ENCODE assay signal across 30 cellular contexts in the genomic region with DNA sequence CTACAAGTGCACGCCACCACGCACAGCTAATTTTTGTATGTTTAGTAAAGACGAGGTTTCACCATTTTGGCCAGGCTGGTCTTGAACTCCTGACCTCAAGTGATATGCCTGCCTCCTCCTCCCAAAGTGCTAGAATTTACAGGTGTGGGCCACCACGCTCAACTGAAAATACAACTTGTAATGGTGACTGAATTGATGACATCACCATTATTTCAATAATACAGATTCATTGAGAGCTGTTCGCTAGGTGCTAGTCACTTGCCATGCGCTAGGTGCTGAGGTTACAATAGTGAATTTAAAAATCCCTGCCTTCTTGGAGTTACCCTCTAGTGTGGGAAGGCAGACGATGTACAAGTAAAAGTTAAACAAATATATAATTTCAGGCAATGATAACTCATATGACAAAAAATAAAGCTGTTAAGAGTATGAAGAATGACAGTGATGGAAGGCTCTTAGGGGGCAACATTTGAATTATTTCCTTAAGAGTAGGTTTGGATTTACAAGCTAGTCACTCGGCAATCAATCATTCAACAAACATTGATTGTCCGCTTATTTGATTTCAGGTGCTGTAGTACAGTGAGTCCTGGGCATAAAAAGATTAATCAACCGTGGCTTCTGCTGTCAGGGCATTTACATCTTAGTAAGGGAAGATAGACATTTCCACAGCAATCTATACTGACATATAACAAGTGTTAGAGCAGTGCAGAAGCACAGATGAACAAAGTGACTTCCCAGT.
"Had no signal": no experiment of that assay in that cellular context is flagged by ENCODE, and none has a peak within 500 bp of the region (broad histone marks: within the 10 kb centered on the region; RNA-seq: fewer than 3 reads in every experiment).

No MANE protein-coding gene starts in this region.

- H3K4me1 ChIP-seq: ascending aorta had no signal

- H3K9me3 ChIP-seq: ascending aorta had no signal

- H3K4me3 Mint-ChIP-seq: activated CD8-positive, alpha-beta T cell treated with anti-CD3 and anti-CD28 coated beads for 36 hours; activated naive CD4-positive, alpha-beta T cell treated with anti-CD3 and anti-CD28 coated beads, Interleukin-2, amount 50 U/mL, for 24 hours; activated naive CD8-positive, alpha-beta T cell treated with anti-CD3 and anti-CD28 coated beads, Interleukin-2, amount 10 ng/mL, durations not matched to agents 7 days and 5 days; activated T-cell treated with anti-CD3 and anti-CD28 coated beads, Interleukin-2, amount 50 U/mL, for 72 hours; activated T-helper 17 cell treated with anti-CD3 and anti-CD28 coated beads, Interleukin-2, amount 50 U/mL, for 72 hours; central memory CD8-positive, alpha-beta T cell had no signal

- H3K4me1 Mint-ChIP-seq: activated naive CD4-positive, alpha-beta T cell treated with anti-CD3 and anti-CD28 coated beads, Interleukin-2, amount 50 U/mL, for 24 hours; activated T-helper 17 cell treated with anti-CD3 and anti-CD28 coated beads, Interleukin-2, amount 50 U/mL, for 72 hours; central memory CD8-positive, alpha-beta T cell had no signal

- H3K27me3 ChIP-seq: ascending aorta had no signal

- H3K36me3 ChIP-seq: ascending aorta, cardiac muscle cell, WERI-Rb-1 had no signal

- H3K27ac ChIP-seq: ascending aorta, cardiac muscle cell, RWPE1, WERI-Rb-1 had no signal

- H3K4me3 ChIP-seq: ascending aorta, cardiac muscle cell had no signal

- FAIRE-seq: RCC 7860 had no signal

- ATAC-seq: activated CD8-positive, alpha-beta T cell treated with anti-CD3 and anti-CD28 coated beads for 36 hours; activated T-cell treated with anti-CD3 and anti-CD28 coated beads, Interleukin-2, amount 50 U/mL, for 72 hours; activated T-helper 17 cell treated with anti-CD3 and anti-CD28 coated beads, Interleukin-2, amount 50 U/mL, for 72 hours; PC-3; Right ventricle myocardium inferior had no signal

- H3K9me3 Mint-ChIP-seq: activated CD8-positive, alpha-beta T cell treated with anti-CD3 and anti-CD28 coated beads for 36 hours; activated naive CD4-positive, alpha-beta T cell treated with anti-CD3 and anti-CD28 coated beads, Interleukin-2, amount 50 U/mL, for 24 hours; activated naive CD8-positive, alpha-beta T cell treated with anti-CD3 and anti-CD28 coated beads, Interleukin-2, amount 10 ng/mL, durations not matched to agents 7 days and 5 days; activated T-cell treated with anti-CD3 and anti-CD28 coated beads, Interleukin-2, amount 50 U/mL, for 72 hours; activated T-helper 17 cell treated with anti-CD3 and anti-CD28 coated beads, Interleukin-2, amount 50 U/mL, for 72 hours; central memory CD8-positive, alpha-beta T cell had no signal

- H3K27ac Mint-ChIP-seq: activated CD8-positive, alpha-beta T cell treated with anti-CD3 and anti-CD28 coated beads for 36 hours; activated naive CD4-positive, alpha-beta T cell treated with anti-CD3 and anti-CD28 coated beads, Interleukin-2, amount 50 U/mL, for 24 hours; activated naive CD8-positive, alpha-beta T cell treated with anti-CD3 and anti-CD28 coated beads, Interleukin-2, amount 10 ng/mL, durations not matched to agents 7 days and 5 days; activated T-cell treated with anti-CD3 and anti-CD28 coated beads, Interleukin-2, amount 50 U/mL, for 72 hours; activated T-helper 17 cell treated with anti-CD3 and anti-CD28 coated beads, Interleukin-2, amount 50 U/mL, for 72 hours had no signal

- DNase-seq: activated CD4-positive, alpha-beta T cell treated with anti-CD3 and anti-CD28 coated beads for 1 hour; activated CD4-positive, alpha-beta T cell treated with anti-CD3 and anti-CD28 coated beads for 48 hours; activated CD4-positive, CD25-positive, alpha-beta regulatory T cell; activated CD8-positive, alpha-beta T cell treated with anti-CD3 and anti-CD28 coated beads for 36 hours; activated effector memory CD4-positive, alpha-beta T cell treated with anti-CD3 and anti-CD28 coated beads, Interleukin-2, amount 50 U/mL, for 16 hours; activated naive CD4-positive, alpha-beta T cell; activated naive CD8-positive, alpha-beta T cell treated with anti-CD3 and anti-CD28 coated beads, Interleukin-2, amount 10 ng/mL, durations not matched to agents 7 days and 5 days; activated T-cell treated with anti-CD3 and anti-CD28 coated beads, Interleukin-2, amount 50 U/mL, for 1 hour; activated T-cell treated with anti-CD3 and anti-CD28 coated beads, Interleukin-2, amount 50 U/mL, for 72 hours; amygdala; NCI-H1105; NCI-H1417 treated with DMSO at 0.1 percent for 48 hours; NCI-H187 treated with DMSO at 0.1 percent for 48 hours; NCI-H2081; NCI-H2171 treated with DMSO at 0.1 percent for 48 hours; NCI-H2227 treated with DMSO at 0.1 percent for 48 hours; NCI-H446; NCI-H510A treated with DMSO at 0.1 percent for 48 hours; NK-92 treated with Interleukin-12 subunit alpha and Interleukin-12 subunit beta, amount 100 ng/mL, for 24 hours; PC-3; T1000; WERI-Rb-1 had no signal

- H3K36me3 Mint-ChIP-seq: activated naive CD4-positive, alpha-beta T cell treated with anti-CD3 and anti-CD28 coated beads, Interleukin-2, amount 50 U/mL, for 24 hours; activated naive CD8-positive, alpha-beta T cell treated with anti-CD3 and anti-CD28 coated beads, Interleukin-2, amount 10 ng/mL, durations not matched to agents 7 days and 5 days had no signal
